1 cellular context compared by ENCODE assay signal in the genomic region with DNA sequence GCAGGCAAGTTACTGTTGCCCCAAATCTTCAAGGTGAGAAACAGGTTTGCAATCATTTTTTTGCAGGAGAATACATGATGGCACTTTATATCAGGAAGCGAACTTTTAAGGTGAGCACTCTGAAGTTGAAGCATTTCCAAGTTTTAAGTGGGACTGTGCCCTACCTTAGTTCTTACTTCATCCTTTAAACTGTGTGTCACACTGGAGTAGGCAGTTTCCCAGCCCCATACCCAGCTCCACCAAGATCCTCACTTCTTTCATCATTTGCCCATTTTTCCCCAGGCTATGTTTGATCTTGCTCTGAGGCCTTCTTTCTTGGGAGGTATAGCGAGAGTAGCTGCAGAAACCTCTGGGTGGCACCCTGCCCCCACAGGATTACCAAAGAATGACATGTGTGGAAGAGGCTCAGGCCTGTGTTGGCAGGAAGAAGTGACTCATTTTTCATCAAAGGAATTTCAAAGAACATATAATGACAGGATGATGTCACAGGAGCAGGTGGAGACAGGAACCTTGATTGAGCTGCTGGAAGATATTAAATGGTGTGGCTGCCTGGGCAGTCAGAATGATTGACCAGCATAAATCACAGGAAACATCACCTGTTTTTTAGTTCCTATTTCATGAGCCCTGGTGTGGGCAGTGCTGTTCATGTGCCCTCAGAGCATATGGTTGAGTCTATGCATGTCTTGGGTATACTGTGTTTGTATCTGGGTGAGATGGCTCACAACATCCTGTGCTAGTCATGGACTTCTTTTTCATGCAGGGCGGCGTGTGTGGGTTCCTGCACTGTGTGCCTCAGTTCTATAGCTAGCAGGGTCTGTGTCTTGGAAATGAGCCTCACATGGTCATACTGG.
TF ChIP-seq lines count a peak whose summit lies in the region.

No MANE protein-coding gene starts in this region.

TF ChIP-seq in HCT116, 20 proteins besides CTCF, POLR2A, EP300 and RAD21:
- peak; percentile 77 for TF ChIP-seq ZBTB33 (IDR thresholded peaks at IDR 0.05; ENCODE audit: extremely low read depth, insufficient replicate concordance, low read length)
- peak; percentile 98 for TF ChIP-seq TCF7L2 (IDR thresholded peaks at IDR 0.05; ENCODE audit: borderline replicate concordance, extremely low read depth, insufficient read depth, insufficient read length)
- TF ChIP-seq POLR2AphosphoS5 (IDR thresholded peaks at IDR 0.05; ENCODE audit: low read depth, low read length), result peak; percentile 60; the same call in 1 of the 2 replicates
- TF ChIP-seq, protein P1, sequence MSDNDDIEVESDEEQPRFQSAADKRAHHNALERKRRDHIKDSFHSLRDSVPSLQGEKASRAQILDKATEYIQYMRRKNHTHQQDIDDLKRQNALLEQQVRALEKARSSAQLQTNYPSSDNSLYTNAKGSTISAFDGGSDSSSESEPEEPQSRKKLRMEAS (IDR thresholded peaks at IDR 0.05), result peak; percentile 92
- peak; percentile 78 for TF ChIP-seq YY1 (IDR thresholded peaks at IDR 0.05; ENCODE audit: extremely low read depth, insufficient replicate concordance, low read depth, low read length)
- no peak for TF ChIP-seq ZNF274 (IDR thresholded peaks at IDR 0.05; ENCODE audit: low read depth, low read length)
- TF ChIP-seq, protein P2, sequence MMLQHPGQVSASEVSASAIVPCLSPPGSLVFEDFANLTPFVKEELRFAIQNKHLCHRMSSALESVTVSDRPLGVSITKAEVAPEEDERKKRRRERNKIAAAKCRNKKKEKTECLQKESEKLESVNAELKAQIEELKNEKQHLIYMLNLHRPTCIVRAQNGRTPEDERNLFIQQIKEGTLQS (IDR thresholded peaks at IDR 0.05), result peak; percentile 96
- TF ChIP-seq ZFX (IDR thresholded peaks at IDR 0.05), result no peak
- 0 out of 2 replicates have a peak, but pooled peaks have one; percentile 45 for TF ChIP-seq EGR1 (IDR thresholded peaks at IDR 0.05; ENCODE audit: low read depth)
- TF ChIP-seq JUND (IDR thresholded peaks at IDR 0.05), result peak; percentile 99
- peak; percentile 96; the same call in 1 of the 2 replicates for TF ChIP-seq CBX3 (IDR thresholded peaks at IDR 0.05; ENCODE audit: low read depth)
- peak; percentile 97 for TF ChIP-seq FOSL1 (IDR thresholded peaks at IDR 0.05; ENCODE audit: low read depth)
- TF ChIP-seq EZH2 (IDR thresholded peaks at IDR 0.05), result no peak
- TF ChIP-seq CEBPB (IDR thresholded peaks at IDR 0.05; ENCODE audit: low read depth), result peak; percentile 97
- TF ChIP-seq SP1 (IDR thresholded peaks at IDR 0.05; ENCODE audit: low read depth), result peak; percentile 96
- TF ChIP-seq, protein P3, sequence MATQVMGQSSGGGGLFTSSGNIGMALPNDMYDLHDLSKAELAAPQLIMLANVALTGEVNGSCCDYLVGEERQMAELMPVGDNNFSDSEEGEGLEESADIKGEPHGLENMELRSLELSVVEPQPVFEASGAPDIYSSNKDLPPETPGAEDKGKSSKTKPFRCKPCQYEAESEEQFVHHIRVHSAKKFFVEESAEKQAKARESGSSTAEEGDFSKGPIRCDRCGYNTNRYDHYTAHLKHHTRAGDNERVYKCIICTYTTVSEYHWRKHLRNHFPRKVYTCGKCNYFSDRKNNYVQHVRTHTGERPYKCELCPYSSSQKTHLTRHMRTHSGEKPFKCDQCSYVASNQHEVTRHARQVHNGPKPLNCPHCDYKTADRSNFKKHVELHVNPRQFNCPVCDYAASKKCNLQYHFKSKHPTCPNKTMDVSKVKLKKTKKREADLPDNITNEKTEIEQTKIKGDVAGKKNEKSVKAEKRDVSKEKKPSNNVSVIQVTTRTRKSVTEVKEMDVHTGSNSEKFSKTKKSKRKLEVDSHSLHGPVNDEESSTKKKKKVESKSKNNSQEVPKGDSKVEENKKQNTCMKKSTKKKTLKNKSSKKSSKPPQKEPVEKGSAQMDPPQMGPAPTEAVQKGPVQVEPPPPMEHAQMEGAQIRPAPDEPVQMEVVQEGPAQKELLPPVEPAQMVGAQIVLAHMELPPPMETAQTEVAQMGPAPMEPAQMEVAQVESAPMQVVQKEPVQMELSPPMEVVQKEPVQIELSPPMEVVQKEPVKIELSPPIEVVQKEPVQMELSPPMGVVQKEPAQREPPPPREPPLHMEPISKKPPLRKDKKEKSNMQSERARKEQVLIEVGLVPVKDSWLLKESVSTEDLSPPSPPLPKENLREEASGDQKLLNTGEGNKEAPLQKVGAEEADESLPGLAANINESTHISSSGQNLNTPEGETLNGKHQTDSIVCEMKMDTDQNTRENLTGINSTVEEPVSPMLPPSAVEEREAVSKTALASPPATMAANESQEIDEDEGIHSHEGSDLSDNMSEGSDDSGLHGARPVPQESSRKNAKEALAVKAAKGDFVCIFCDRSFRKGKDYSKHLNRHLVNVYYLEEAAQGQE (IDR thresholded peaks at IDR 0.05; ENCODE audit: low read depth), result no peak
- no peak for TF ChIP-seq EZH2phosphoT487 (IDR thresholded peaks at IDR 0.05; ENCODE audit: borderline replicate concordance)
- peak; percentile 85 for TF ChIP-seq SRF (IDR thresholded peaks at IDR 0.05; ENCODE audit: low read depth)
- TF ChIP-seq SIN3A (IDR thresholded peaks at IDR 0.05; ENCODE audit: low read depth), result peak; percentile 100
